ENCODE assay signal across 26 cellular contexts in genomic region chr14:99781091-99781490, GRCh38.
"Had no signal": no experiment of that assay in that cellular context is flagged by ENCODE, and none has a peak within 500 bp of the region (broad histone marks: within the 10 kb centered on the region; RNA-seq: fewer than 3 reads in every experiment).

No MANE protein-coding gene starts in this region.

- H3K27me3 ChIP-seq: tibial artery had no signal

- H3K27ac Mint-ChIP-seq: activated CD4-positive, alpha-beta memory T cell treated with anti-CD3 and anti-CD28 coated beads for 36 hours; activated naive CD4-positive, alpha-beta T cell treated with anti-CD3 and anti-CD28 coated beads, Interleukin-2, amount 10 ng/mL, durations not matched to agents 7 days and 5 days; activated naive CD8-positive, alpha-beta T cell treated with anti-CD3 and anti-CD28 coated beads, Interleukin-2, amount 10 ng/mL, durations not matched to agents 7 days and 5 days; activated T-cell treated with anti-CD3 and anti-CD28 coated beads, Interleukin-2, amount 50 U/mL, for 24 hours; mesothelial cell of epicardium had no signal

- H3K4me2 ChIP-seq: smooth muscle cell had no signal

- FAIRE-seq: islet of Langerhans had no signal

- H3K9me3 Mint-ChIP-seq: activated naive CD4-positive, alpha-beta T cell treated with anti-CD3 and anti-CD28 coated beads, Interleukin-2, amount 10 ng/mL, durations not matched to agents 7 days and 5 days had no signal

- H3K9ac ChIP-seq: parathyroid adenoma had no signal

- H3K36me3 Mint-ChIP-seq: activated CD4-positive, alpha-beta memory T cell treated with anti-CD3 and anti-CD28 coated beads for 36 hours; activated naive CD4-positive, alpha-beta T cell treated with anti-CD3 and anti-CD28 coated beads, Interleukin-2, amount 10 ng/mL, durations not matched to agents 7 days and 5 days; activated naive CD8-positive, alpha-beta T cell treated with anti-CD3 and anti-CD28 coated beads, Interleukin-2, amount 10 ng/mL, durations not matched to agents 7 days and 5 days had no signal

- ATAC-seq: left ventricle myocardium superior, psoas muscle had no signal

- H2AFZ ChIP-seq: parathyroid adenoma had no signal

- H3K9me3 ChIP-seq: psoas muscle had no signal

- H3K79me2 ChIP-seq: parathyroid adenoma had no signal

- H3K4me3 ChIP-seq: esophagus squamous epithelium, psoas muscle, smooth muscle cell, suprapubic skin, tibial artery had no signal

- H3K4me3 Mint-ChIP-seq: activated CD4-positive, alpha-beta memory T cell treated with anti-CD3 and anti-CD28 coated beads for 36 hours; activated naive CD4-positive, alpha-beta T cell treated with anti-CD3 and anti-CD28 coated beads, Interleukin-2, amount 10 ng/mL, durations not matched to agents 7 days and 5 days; activated naive CD8-positive, alpha-beta T cell treated with anti-CD3 and anti-CD28 coated beads, Interleukin-2, amount 10 ng/mL, durations not matched to agents 7 days and 5 days; activated T-cell treated with anti-CD3 and anti-CD28 coated beads, Interleukin-2, amount 50 U/mL, for 24 hours; mesothelial cell of epicardium; neural crest cell had no signal

- H3K4me1 ChIP-seq: esophagus squamous epithelium, parathyroid adenoma, psoas muscle, suprapubic skin, tibial artery had no signal

- H3K27ac ChIP-seq: esophagus squamous epithelium, parathyroid adenoma, psoas muscle, suprapubic skin, tibial artery had no signal

- DNase-seq: activated CD4-positive, alpha-beta memory T cell treated with anti-CD3 and anti-CD28 coated beads for 36 hours; activated CD4-positive, alpha-beta T cell treated with anti-CD3 and anti-CD28 coated beads for 4 hours; activated CD8-positive, alpha-beta memory T cell treated with anti-CD3 and anti-CD28 coated beads, Interleukin-2, amount 50 U/mL, for 48 hours; activated gamma-delta T cell; activated naive CD4-positive, alpha-beta T cell treated with anti-CD3 and anti-CD28 coated beads, Interleukin-2, amount 10 ng/mL, durations not matched to agents 7 days and 5 days; activated naive CD8-positive, alpha-beta T cell treated with anti-CD3 and anti-CD28 coated beads, Interleukin-2, amount 10 ng/mL, durations not matched to agents 7 days and 5 days; activated T-cell treated with anti-CD3 and anti-CD28 coated beads, Interleukin-2, amount 50 U/mL, for 24 hours; amniotic stem cell; caudate nucleus; esophagus squamous epithelium; foreskin melanocyte; glutamatergic neuron; left ventricle myocardium superior; naive B cell; occipital lobe; psoas muscle; stimulated activated CD4-positive, alpha-beta T cell treated with anti-CD3 and anti-CD28 coated beads, Interleukin-1b, Interleukin-23, amount 100 ng/mL, for 48 hours; stimulated activated naive CD4-positive, alpha-beta T cell; T-helper 1 cell; tibial artery had no signal

- H3K36me3 ChIP-seq: esophagus squamous epithelium, suprapubic skin, tibial artery had no signal

- H3K4me1 Mint-ChIP-seq: activated naive CD4-positive, alpha-beta T cell treated with anti-CD3 and anti-CD28 coated beads, Interleukin-2, amount 10 ng/mL, durations not matched to agents 7 days and 5 days; activated naive CD8-positive, alpha-beta T cell treated with anti-CD3 and anti-CD28 coated beads, Interleukin-2, amount 10 ng/mL, durations not matched to agents 7 days and 5 days; naive B cell; neural crest cell had no signal
